Comparison of ENCODE assay signal across 8 cellular contexts in genomic region chr4:4334798-4335520, GRCh38. TPM values are rescaled to one million over a fixed set of nuclear protein-coding genes. Genes with fewer than 3 reads are reported as not detected.
DNase-seq lines count a peak whose midpoint lies in the region; ATAC-seq and TF ChIP-seq lines count a peak whose summit lies in the region.

No MANE protein-coding gene starts in this region.

- in situ Hi-C loops in brain microvascular endothelial cell (cut with HindIII; ENCODE audit: low pct_ligation_motif_present, low sequenced_read_pairs): no loop called here

- H3K79me2 ChIP-seq in DOHH2 (ENCODE audit: control insufficient read depth, low read length): no peaks in the 10 kb centered on the region

- TF ChIP-seq CTCF in DOHH2 (IDR thresholded peaks at IDR 0.05; ENCODE audit: low read depth, low read length, poor library complexity, severe bottlenecking) (peak; percentile 74), VCaP (conservative IDR thresholded peaks at IDR 0.05) (peak; percentile 77), brain microvascular endothelial cell (IDR thresholded peaks at IDR 0.05; ENCODE audit: low read depth, low read length, missing control alignments) (peak; percentile 82), kidney epithelial cell (IDR thresholded peaks at IDR 0.05; ENCODE audit: insufficient read depth, low read length, poor library complexity, severe bottlenecking) (peak; percentile 94), omental fat pad (IDR thresholded peaks at IDR 0.05) (no peak)

- H3K9me3 ChIP-seq in DOHH2 (ENCODE audit: control insufficient read depth, insufficient read depth, low read length): no peaks in the 10 kb centered on the region

- peaks cover 3% of the 10 kb centered on the region for H3K4me1 ChIP-seq in DOHH2 (ENCODE audit: control insufficient read depth, low read length)

- peak overlapping the region; percentile 43 for H3K4me2 ChIP-seq in DOHH2 (ENCODE audit: low read length)

- ATAC-seq in GM21717 (IDR thresholded peaks at IDR 0.05; ENCODE audit: unreplicated experiment) (peak; percentile 69), omental fat pad (ENCODE audit: low FRiP score) (no peak)

- H3K36me3 ChIP-seq in DOHH2 (ENCODE audit: control insufficient read depth, low read length) (no peaks in the 10 kb centered on the region), brain microvascular endothelial cell (replicated peaks) (no peaks in the 10 kb centered on the region), kidney epithelial cell (ENCODE audit: control insufficient read depth, insufficient read depth, low read length) (no peaks in the 10 kb centered on the region)

- H3K4me3 ChIP-seq in DOHH2 (ENCODE audit: low read length): no peak overlapping the region
- H3K4me3 ChIP-seq in brain microvascular endothelial cell (ENCODE audit: low read depth, low read length): no peak overlapping the region
- no peak overlapping the region for H3K4me3 ChIP-seq in kidney epithelial cell (ENCODE audit: low read depth, low read length)

- H4K20me1 ChIP-seq in DOHH2 (ENCODE audit: control insufficient read depth, insufficient read depth, low read depth, low read length): no peaks in the 10 kb centered on the region

- DNase-seq in NAMALWA (ENCODE audit: low spot score) (peak; percentile 81), brain microvascular endothelial cell (peak; percentile 36), kidney epithelial cell (ENCODE audit: low read depth) (no peak), omental fat pad (ENCODE audit: low spot score) (no peak)
- peak; percentile 76 for DNase-seq in stimulated activated CD4-positive, alpha-beta T cell treated with anti-CD3 and anti-CD28 coated beads, Interleukin-4, amount 100 ng/mL, for 24 hours

- H3F3A ChIP-seq in DOHH2 (ENCODE audit: control insufficient read depth, insufficient read depth): no peaks in the 10 kb centered on the region

- no peak overlapping the region for H3K27ac ChIP-seq in DOHH2 (ENCODE audit: low read depth, low read length)
- no peak overlapping the region for H3K27ac ChIP-seq in VCaP
- no peak overlapping the region for H3K27ac ChIP-seq in brain microvascular endothelial cell

- no peaks in the 10 kb centered on the region for H3K27me3 ChIP-seq in DOHH2 (ENCODE audit: control insufficient read depth, low read length)
- H3K27me3 ChIP-seq in brain microvascular endothelial cell (replicated peaks): no peaks in the 10 kb centered on the region
- H3K27me3 ChIP-seq in kidney epithelial cell (ENCODE audit: control insufficient read depth, insufficient read depth, low read length): peaks cover 2% of the 10 kb centered on the region

- H3K9me2 ChIP-seq in DOHH2 (replicated peaks; ENCODE audit: control insufficient read depth, low read length): no peaks in the 10 kb centered on the region

RNA-seq across cellular contexts. Expression of gene ZBTB49, which starts 44.9 kb away (rescaled TPM):
- total RNA-seq in kidney epithelial cell: 3.9 and 8.5 TPM in 2 replicates
- 10 to 100 TPM in 1 of 4 donors, 1 to 10 TPM in 3; 3.1 to 10.7 (median 7.6) TPM for total RNA-seq in omental fat pad

RNA-seq across cellular contexts. Expression of gene LYAR, which starts 45.0 kb away (rescaled TPM):
- 17.9 and 21.0 TPM in 2 replicates for total RNA-seq in kidney epithelial cell
- total RNA-seq in omental fat pad: 10 to 100 TPM; 13.1 to 40.7 (median 15.5) TPM

RNA-seq across cellular contexts. Expression of gene NSG1, which starts 51.9 kb away (rescaled TPM):
- 9.7 and 12.7 TPM in 2 replicates for total RNA-seq in kidney epithelial cell
- total RNA-seq in omental fat pad: 10 to 100 TPM in 1 of 4 donors, 1 to 10 TPM in 3; 1.6 to 15.3 (median 6.3) TPM

Comparison
In these comparisons a context has a peak if more than half of its experiments do, and no peak if none do; other contexts are left out.
1. CTCF ChIP-seq: peak in DOHH2 (single experiment), VCaP (single experiment), brain microvascular endothelial cell (single experiment) and kidney epithelial cell (single experiment); none in omental fat pad (0 of 3).
2. DNase-seq: peak in NAMALWA (single experiment), brain microvascular endothelial cell (single experiment) and stimulated activated CD4-positive, alpha-beta T cell treated with anti-CD3 and anti-CD28 coated beads, Interleukin-4, amount 100 ng/mL, for 24 hours (single experiment); none in kidney epithelial cell (single experiment) and omental fat pad (single experiment).